In the genomic region with DNA sequence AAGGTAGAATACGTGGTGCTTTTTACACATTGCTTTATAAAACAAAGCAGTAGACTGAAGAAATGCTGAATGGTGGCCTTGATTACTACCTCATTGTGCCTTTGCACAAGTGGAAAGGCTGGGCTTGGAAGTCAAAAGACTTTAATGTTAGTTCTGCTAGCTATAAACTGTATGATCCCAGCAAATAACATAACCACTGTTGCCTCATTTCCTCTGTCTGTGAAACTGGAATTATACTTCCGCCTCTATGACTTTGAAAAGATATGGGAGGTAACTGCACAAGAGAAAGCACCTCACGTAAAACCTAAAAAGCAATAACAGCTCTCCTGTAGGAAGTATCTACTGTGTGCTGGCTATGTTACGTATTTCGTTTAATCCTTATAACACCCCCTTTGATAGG, we compare ENCODE assay signal across 15 cellular contexts. TPM values are rescaled to one million over a fixed set of nuclear protein-coding genes. Genes with fewer than 3 reads are reported as not detected.
DNase-seq lines count a peak whose midpoint lies in the region; TF ChIP-seq lines count a peak whose summit lies in the region.
"Had no signal": no experiment of that assay in that cellular context is flagged by ENCODE, and none has a peak within 500 bp of the region (broad histone marks: within the 10 kb centered on the region; RNA-seq: fewer than 3 reads in every experiment).

No MANE protein-coding gene starts in this region.

- H3K9me3 ChIP-seq in colonic mucosa (no peaks in the 10 kb centered on the region), mucosa of rectum (ENCODE audit: control insufficient read depth in 2 of 2, low read length in 2 of 2) (no peaks in the 10 kb centered on the region)
- H3K9me3 ChIP-seq: SJCRH30, stomach had no signal

- no peaks in the 10 kb centered on the region for H3K36me3 ChIP-seq in colonic mucosa
- no peaks in the 10 kb centered on the region for H3K36me3 ChIP-seq in mucosa of rectum (ENCODE audit: control insufficient read depth in 2 of 2, insufficient read depth in 2 of 2, low read length in 2 of 2)
- H3K36me3 ChIP-seq: SJCRH30, stomach had no signal

- POLR2A ChIA-PET in RWPE1 (lab: Yijun Ruan, JAX; ENCODE audit: low non-redundant PET) = no interaction called here

- TF ChIP-seq CTCF in NB4 (IDR thresholded peaks at IDR 0.05; ENCODE audit: low read depth, low read length) (no peak), colonic mucosa (IDR thresholded peaks at IDR 0.05) (no peak), RWPE1 (conservative IDR thresholded peaks at IDR 0.05; ENCODE audit: low read depth) (no peak)

- no peak for TF ChIP-seq POLR2A in NB4 (IDR thresholded peaks at IDR 0.05; ENCODE audit: extremely low read depth, insufficient read length)

- peak; percentile 71 for DNase-seq in CD1c-positive myeloid dendritic cell (ENCODE audit: extremely low spot score)
- DNase-seq in NB4 (ENCODE audit: low read depth) = peak; percentile 79
- DNase-seq in colonic mucosa = peak; percentile 31
- DNase-seq in hippocampal formation (lab: John Stamatoyannopoulos, UW) = no peak
- DNase-seq in DMS153 (lab: John Stamatoyannopoulos, UW) = no peak
- no peak for DNase-seq in RWPE1 (ENCODE audit: low spot score)
- DNase-seq in epidermal melanocyte (ENCODE audit: insufficient read length, low spot score) = no peak
- DNase-seq: activated CD4-positive, alpha-beta T cell treated with anti-CD3 and anti-CD28 coated beads, Interleukin-2, amount 50 U/mL, for 4 hours; DMS 273 treated with DMSO at 0.1 percent for 48 hours; NCI-H2081 treated with DMSO at 0.1 percent for 48 hours had no signal

- intact Hi-C loops in colonic mucosa (cut with DNase I) = loop anchor here (10.0 kb wide), 1 partner anchor 189 kb away; no protein-coding TSS in a partner anchor

- H3K4me3 ChIP-seq in NB4 (ENCODE audit: low read depth, low read length) (peak overlapping the region; percentile 86), colonic mucosa (no peak overlapping the region), mucosa of rectum (ENCODE audit: low read length in 2 of 2) (peak overlapping the region; percentile 58 to 61)
- H3K4me3 ChIP-seq: SJCRH30 had no signal

- H3K27me3 ChIP-seq in colonic mucosa (no peaks in the 10 kb centered on the region), mucosa of rectum (ENCODE audit: control insufficient read depth in 2 of 2, insufficient read depth in 2 of 2, low read length in 2 of 2) (no peaks in the 10 kb centered on the region)
- H3K27me3 ChIP-seq: SJCRH30, stomach had no signal

- CTCF ChIA-PET in RWPE1 (lab: Yijun Ruan, JAX) = interaction anchor here (0.6 to 1.2 kb wide), 3 partner anchors 39 to 109 kb away, joined by 3 read pairs; no protein-coding TSS in a partner anchor

- H3K27ac ChIP-seq in colonic mucosa (peak overlapping the region; percentile 84), mucosa of rectum (ENCODE audit: low read depth in 2 of 2, low read length in 2 of 2) (peak overlapping the region; percentile 87 to 91), RWPE1 (no peak overlapping the region)
- H3K27ac ChIP-seq: SJCRH30 had no signal

- peaks cover 4% of the 10 kb centered on the region for H3K4me1 ChIP-seq in colonic mucosa
- H3K4me1 ChIP-seq in mucosa of rectum (ENCODE audit: control insufficient read depth in 2 of 2, insufficient read depth in 2 of 2, low read length in 2 of 2) = peaks cover 8 to 47% of the 10 kb centered on the region in 2 donors
- H3K4me1 ChIP-seq: SJCRH30 had no signal

- H3K9ac ChIP-seq in colonic mucosa (ENCODE audit: low read depth in 2 of 2, low read length in 2 of 2) (peak overlapping the region in 1 of 2 donors; percentile 65), mucosa of rectum (ENCODE audit: low read depth in 1 of 2, low read length in 2 of 2) (peak overlapping the region; percentile 58 to 69)

RNA-seq across cellular contexts. Expression of a gene that starts 43.4 kb away (rescaled TPM):
- total RNA-seq in colonic mucosa = under 1 TPM; 0.05 to 0.17 TPM
- total RNA-seq: dermis microvascular lymphatic vessel endothelial cell, M059J, SJCRH30, stomach had no signal

Comparison
In these comparisons a context has a peak if more than half of its experiments do, and no peak if none do; other contexts are left out.
1. DNase-seq: peak in CD1c-positive myeloid dendritic cell (single experiment), NB4 (single experiment) and colonic mucosa (single experiment); none in hippocampal formation (0 of 2), DMS153 (single experiment), RWPE1 (single experiment) and epidermal melanocyte (single experiment).